1 cellular context compared by ENCODE assay signal in the genomic region with DNA sequence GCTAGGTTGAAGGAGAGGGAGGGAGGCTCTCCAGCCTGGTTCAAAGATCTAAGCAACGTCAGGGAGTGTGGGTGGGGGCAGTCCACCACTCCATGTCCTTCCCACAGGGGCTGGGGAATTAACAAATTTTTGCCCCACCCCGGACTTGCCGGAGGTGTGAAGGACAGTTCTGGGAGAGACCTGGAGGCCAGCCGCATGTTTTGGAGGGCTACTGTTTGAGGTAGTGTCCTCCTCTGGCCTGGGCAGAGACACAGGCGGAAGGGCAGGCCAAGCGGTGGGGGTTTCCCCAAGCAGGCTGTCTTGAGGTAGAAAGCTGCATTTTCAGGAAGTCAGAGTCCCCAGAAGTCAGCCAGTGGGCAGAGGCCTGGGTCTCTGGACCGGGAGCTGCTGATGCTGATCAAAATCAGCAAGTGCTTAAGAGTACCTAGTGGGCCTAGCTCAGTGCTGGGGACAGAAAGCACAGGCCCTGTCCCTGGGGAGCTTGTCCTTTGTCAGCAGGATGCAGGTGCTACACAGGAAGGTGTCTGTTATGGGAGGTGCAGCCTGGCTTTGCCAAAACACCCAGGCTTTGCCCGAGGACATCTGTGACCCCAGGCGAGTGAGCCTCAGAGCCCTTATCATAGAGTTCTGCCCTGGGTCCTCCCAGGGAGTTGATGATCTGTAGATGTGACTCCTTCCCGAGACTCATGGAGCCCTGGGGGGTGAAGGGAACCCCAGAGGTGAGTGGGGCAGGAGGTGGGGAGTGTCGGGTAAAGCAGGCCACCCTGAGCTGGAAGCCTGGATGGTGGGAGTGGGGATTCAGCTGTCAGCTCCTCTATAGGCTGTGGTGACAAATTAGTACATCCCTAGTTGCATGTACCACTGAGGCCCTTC.
TF ChIP-seq lines count a peak whose summit lies in the region.

No MANE protein-coding gene starts in this region.

TF ChIP-seq in SK-N-SH, 30 proteins besides CTCF, POLR2A, EP300 and RAD21 (continued from another document):
- TF ChIP-seq, protein P1, sequence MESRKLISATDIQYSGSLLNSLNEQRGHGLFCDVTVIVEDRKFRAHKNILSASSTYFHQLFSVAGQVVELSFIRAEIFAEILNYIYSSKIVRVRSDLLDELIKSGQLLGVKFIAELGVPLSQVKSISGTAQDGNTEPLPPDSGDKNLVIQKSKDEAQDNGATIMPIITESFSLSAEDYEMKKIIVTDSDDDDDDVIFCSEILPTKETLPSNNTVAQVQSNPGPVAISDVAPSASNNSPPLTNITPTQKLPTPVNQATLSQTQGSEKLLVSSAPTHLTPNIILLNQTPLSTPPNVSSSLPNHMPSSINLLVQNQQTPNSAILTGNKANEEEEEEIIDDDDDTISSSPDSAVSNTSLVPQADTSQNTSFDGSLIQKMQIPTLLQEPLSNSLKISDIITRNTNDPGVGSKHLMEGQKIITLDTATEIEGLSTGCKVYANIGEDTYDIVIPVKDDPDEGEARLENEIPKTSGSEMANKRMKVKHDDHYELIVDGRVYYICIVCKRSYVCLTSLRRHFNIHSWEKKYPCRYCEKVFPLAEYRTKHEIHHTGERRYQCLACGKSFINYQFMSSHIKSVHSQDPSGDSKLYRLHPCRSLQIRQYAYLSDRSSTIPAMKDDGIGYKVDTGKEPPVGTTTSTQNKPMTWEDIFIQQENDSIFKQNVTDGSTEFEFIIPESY (IDR thresholded peaks at IDR 0.05; ENCODE audit: borderline replicate concordance, low read depth): no peak
- TF ChIP-seq MEF2A (IDR thresholded peaks at IDR 0.05; ENCODE audit: borderline replicate concordance, low read depth): no peak
